ENCODE assay signal across 28 cellular contexts in genomic region chr5:81313686-81314085, GRCh38. TPM values are rescaled to one million over a fixed set of nuclear protein-coding genes. Genes with fewer than 3 reads are reported as not detected.
A peak's percentile ranks its signal among the peaks of the same experiment; 100 is the strongest.
DNase-seq lines count a peak whose midpoint lies in the region; ATAC-seq, FAIRE-seq and TF ChIP-seq lines count a peak whose summit lies in the region.
"Had no signal": no experiment of that assay in that cellular context is flagged by ENCODE, and none has a peak within 500 bp of the region (broad histone marks: within the 10 kb centered on the region; RNA-seq: fewer than 3 reads in every experiment).

No MANE protein-coding gene starts in this region.

- no peak overlapping the region for H2AK5ac ChIP-seq in IMR-90 (ENCODE audit: low read depth, low read length)

- no peaks in the 10 kb centered on the region for H3K9me3 Mint-ChIP-seq in activated T-cell treated with anti-CD3 and anti-CD28 coated beads, Interleukin-2, amount 50 U/mL, for 4 hours
- H3K9me3 Mint-ChIP-seq: CD8-positive, alpha-beta T cell had no signal

- peaks cover 19% of the 10 kb centered on the region for H3K36me3 ChIP-seq in IMR-90 (ENCODE audit: control insufficient read depth, insufficient read depth, low read length)

- no peak overlapping the region for H4K91ac ChIP-seq in IMR-90 (ENCODE audit: insufficient read depth, low read depth, low read length)

- no peak overlapping the region for H3K18ac ChIP-seq in IMR-90 (ENCODE audit: low read depth, low read length)

- H3K4me1 Mint-ChIP-seq in activated T-cell treated with anti-CD3 and anti-CD28 coated beads, Interleukin-2, amount 50 U/mL, for 4 hours (ENCODE audit: low read depth) = peaks cover 2% of the 10 kb centered on the region

- no peaks in the 10 kb centered on the region for H3K27me3 Mint-ChIP-seq in activated T-cell treated with anti-CD3 and anti-CD28 coated beads, Interleukin-2, amount 50 U/mL, for 4 hours (ENCODE audit: low read depth)

- no peak overlapping the region for H2BK20ac ChIP-seq in IMR-90 (ENCODE audit: low read depth, low read length)

- CTCF ChIA-PET in IMR-90 (lab: Yijun Ruan, JAX) = interaction anchor here (0.8 kb wide), 1 partner anchor 11 kb away, joined by 3 read pairs; no protein-coding TSS in a partner anchor

- H3K4me2 ChIP-seq in IMR-90 (ENCODE audit: low read depth, low read length) = no peak overlapping the region
- H3K4me2 ChIP-seq: SK-N-SH had no signal

- in situ Hi-C loops in IMR-90 (cut with MboI; ENCODE audit: low sequenced_read_pairs) = no loop called here

- H2BK15ac ChIP-seq in IMR-90 (ENCODE audit: low read depth, low read length) = no peak overlapping the region

- no peak overlapping the region for H2BK120ac ChIP-seq in IMR-90 (ENCODE audit: low read depth, low read length)

- no peak overlapping the region for H3K9ac ChIP-seq in IMR-90 (ENCODE audit: low read depth, low read length)
- H3K9ac ChIP-seq: SK-N-SH had no signal

- no peak for ATAC-seq in IMR-90 (ENCODE audit: low read depth)
- ATAC-seq in activated T-cell treated with anti-CD3 and anti-CD28 coated beads, Interleukin-2, amount 50 U/mL, for 4 hours = no peak
- ATAC-seq: CD8-positive, alpha-beta T cell; HCT116 had no signal

- no peak for DNase-seq in D721Med (ENCODE audit: insufficient read length, low spot score)
- DNase-seq in IMR-90 = peak; percentile 26
- DNase-seq in epithelial cell of prostate (ENCODE audit: low read depth, low spot score) = no peak
- DNase-seq in myocyte (ENCODE audit: low read depth) = peak; percentile 18
- DNase-seq in activated CD4-positive, CD25-positive, alpha-beta regulatory T cell treated with anti-CD3 and anti-CD28 coated beads, Interleukin-2, amount 50 U/mL, for 72 hours = no peak
- no peak for DNase-seq in activated T-cell treated with anti-CD3 and anti-CD28 coated beads, Interleukin-2, amount 50 U/mL, for 4 hours
- no peak for DNase-seq in NCI-H2196 treated with DMSO at 0.1 percent for 48 hours (lab: John Stamatoyannopoulos, UW; ENCODE audit: unreplicated experiment)
- DNase-seq: AML-193; C1 segment of cervical spinal cord; Caco-2; CD8-positive, alpha-beta T cell; DMS 273 treated with DMSO at 0.1 percent for 48 hours; DMS79; Karpas-422; NCI-H1092 treated with DMSO at 0.1 percent for 48 hours; NCI-H1436 treated with DMSO at 0.1 percent for 48 hours; NCI-H187 treated with DMSO at 0.1 percent for 48 hours; NCI-H446; NCI-H524 treated with DMSO at 0.1 percent for 48 hours; NCI-H774; SK-N-SH; SW 1271 had no signal

- no peak for TF ChIP-seq RAD21 in IMR-90 (IDR thresholded peaks at IDR 0.05; ENCODE audit: low read length)

- H3K4me3 Mint-ChIP-seq in activated T-cell treated with anti-CD3 and anti-CD28 coated beads, Interleukin-2, amount 50 U/mL, for 4 hours = no peak overlapping the region
- H3K4me3 Mint-ChIP-seq: CD8-positive, alpha-beta T cell had no signal

- H3K56ac ChIP-seq in IMR-90 (ENCODE audit: extremely low read depth, insufficient read depth, low read length) = no peak overlapping the region

- peaks cover 5 to 7% of the 10 kb centered on the region in 2 experiments; a peak in 2 of 4 replicates for H3K79me1 ChIP-seq in IMR-90 (ENCODE audit: low read depth in 1 of 2, low read length in 2 of 2)

- H3K9me3 ChIP-seq in IMR-90 (ENCODE audit: control insufficient read depth, insufficient read depth, low read length) = no peaks in the 10 kb centered on the region
- H3K9me3 ChIP-seq: Caco-2, SK-N-SH had no signal

- H3K4me1 ChIP-seq in IMR-90 (ENCODE audit: control insufficient read depth, insufficient read depth, low read length) = peaks cover 6% of the 10 kb centered on the region; the same call in 1 of the 2 replicates

- H3K36me3 Mint-ChIP-seq in activated T-cell treated with anti-CD3 and anti-CD28 coated beads, Interleukin-2, amount 50 U/mL, for 4 hours (ENCODE audit: insufficient read depth) = peaks cover 24% of the 10 kb centered on the region

- no peaks in the 10 kb centered on the region for H3K27me3 ChIP-seq in IMR-90 (ENCODE audit: control insufficient read depth, insufficient read depth, low read length)

- no peaks in the 10 kb centered on the region for H4K20me1 ChIP-seq in IMR-90 (ENCODE audit: insufficient read depth, low read length)

- no peak overlapping the region for H3K23ac ChIP-seq in IMR-90 (ENCODE audit: low read depth, low read length)

- no TSS peak for BruUV-seq in IMR-90 (replicated peaks; lab: Mats Ljungman, UMichigan)

- no peak overlapping the region for H4K8ac ChIP-seq in IMR-90 (ENCODE audit: low read depth in 2 of 2, low read length in 2 of 2)

- FAIRE-seq in D721Med (lab: Jason Lieb, UNC) = peak; percentile 46
- FAIRE-seq: GM12892, GM18507, H1, RCC 7860 had no signal

- no peaks in the 10 kb centered on the region for H3K9me1 ChIP-seq in IMR-90 (ENCODE audit: insufficient read depth, low read length)

- no peak overlapping the region for H3K14ac ChIP-seq in IMR-90 (replicated peaks; ENCODE audit: low read depth, low read length)

- peak overlapping the region; percentile 0 for H2BK5ac ChIP-seq in IMR-90 (ENCODE audit: low read depth, low read length, poor library complexity, severe bottlenecking)

- TF ChIP-seq CTCF in D721Med (IDR thresholded peaks at IDR 0.05; ENCODE audit: insufficient read depth, missing control alignments) = no peak
- TF ChIP-seq CTCF in IMR-90 (conservative IDR thresholded peaks at IDR 0.05; ENCODE audit: low read depth, low read length) = no peak

- POLR2A ChIA-PET in IMR-90 (lab: Charles Lee; ENCODE audit: unreplicated experiment) = no interaction called here

- no peak overlapping the region for H3K4ac ChIP-seq in IMR-90 (ENCODE audit: low read depth, low read length)

- H3K27ac ChIP-seq in IMR-90 (ENCODE audit: insufficient read depth, low read length) (no peak overlapping the region; the same call in 1 of the 2 replicates), epithelial cell of prostate (peak overlapping the region; percentile 8)
- H3K27ac ChIP-seq: HL-60 had no signal

- dilution Hi-C loops in IMR-90 (cut with HindIII; ENCODE audit: low sequenced_read_pairs, unreplicated experiment) = no loop called here

- H2AFZ ChIP-seq in IMR-90 (replicated peaks; ENCODE audit: low read length, poor library complexity) = no peak overlapping the region

- no peak overlapping the region for H4K5ac ChIP-seq in IMR-90 (ENCODE audit: low read depth, low read length)

- intact Hi-C loops in IMR-90 (cut with micrococcal nuclease) = no loop called here

- TF ChIP-seq POLR2A in IMR-90 (IDR thresholded peaks at IDR 0.05; ENCODE audit: low read depth, low read length) = no peak

- H2AK9ac ChIP-seq in IMR-90 (replicated peaks; ENCODE audit: low read depth, low read length, poor library complexity) = no peak overlapping the region

- no peak overlapping the region for H3K4me3 ChIP-seq in IMR-90 (ENCODE audit: insufficient read depth, low read depth, low read length)

- no CpG with 5 or more reads among the region's 3 CpGs for WGBS in IMR-90 (ENCODE audit: extremely low coverage in 2 of 2, insufficient read length in 1 of 2), 2 experiments

TF ChIP-seq in IMR-90, 13 proteins besides CTCF, POLR2A, EP300 and RAD21:
- no peak for TF ChIP-seq FOS (IDR thresholded peaks at IDR 0.05; ENCODE audit: low read depth, low read length)
- no peak for TF ChIP-seq ELK1 (IDR thresholded peaks at IDR 0.05; ENCODE audit: borderline replicate concordance, low read depth, low read length)
- TF ChIP-seq RCOR1 (IDR thresholded peaks at IDR 0.05; ENCODE audit: insufficient replicate concordance, low read length) = no peak
- no peak for TF ChIP-seq CEBPB (IDR thresholded peaks at IDR 0.05; ENCODE audit: low read depth, low read length)
- no peak for TF ChIP-seq MAFK (IDR thresholded peaks at IDR 0.05; ENCODE audit: low read depth, low read length)

RNA-seq across cellular contexts. Expression of gene ZCCHC9, which starts 12.3 kb away (rescaled TPM):
- total RNA-seq in IMR-90 (2012; rRNA removed) (24.6 and 41.1 TPM in 2 replicates), myocyte (20.7 and 24.6 TPM in 2 replicates)
- 16.9 and 20.4 TPM in 2 replicates for polyA plus RNA-seq in IMR-90 (2012; rRNA removed)
- 2.6 and 2.9 TPM in 2 replicates for polyA plus RNA-seq in IMR-90 (2012; cell fraction: cytosol; rRNA removed)
- polyA plus RNA-seq in IMR-90 (2012; cell fraction: nucleus; rRNA removed; ENCODE audit: low replicate concordance) = 5.7 and 21.7 TPM in 2 replicates
- 16.8 TPM for polyA plus RNA-seq in myocyte (2012)
- total RNA-seq in activated T-cell treated with anti-CD3 and anti-CD28 coated beads, Interleukin-2, amount 50 U/mL, for 4 hours = 10 to 100 TPM; 32.7 to 37.8 (median 37.4) TPM

Comparison
In these comparisons a context has a peak if more than half of its experiments do, and no peak if none do; other contexts are left out.
1. DNase-seq: peak in IMR-90 (single experiment) and myocyte (single experiment); none in D721Med (single experiment), epithelial cell of prostate (single experiment), activated CD4-positive, CD25-positive, alpha-beta regulatory T cell treated with anti-CD3 and anti-CD28 coated beads, Interleukin-2, amount 50 U/mL, for 72 hours (single experiment), activated T-cell treated with anti-CD3 and anti-CD28 coated beads, Interleukin-2, amount 50 U/mL, for 4 hours (single experiment) and NCI-H2196 treated with DMSO at 0.1 percent for 48 hours (single experiment).